ENCODE assay signal across 8 cellular contexts in genomic region chr6:126657556-126658129, GRCh38.
DNase-seq lines count a peak whose midpoint lies in the region; ATAC-seq and TF ChIP-seq lines count a peak whose summit lies in the region.

No MANE protein-coding gene starts in this region.

- no peak overlapping the region for H2AFZ ChIP-seq in HCT116 (ENCODE audit: low read depth, low read length, poor library complexity, severe bottlenecking)

- TF ChIP-seq CTCF in AG09319 (IDR thresholded peaks at IDR 0.05; ENCODE audit: low read depth, low read length) (peak; percentile 64), HCT116 (IDR thresholded peaks at IDR 0.05 in 2 of 3, conservative IDR thresholded peaks at IDR 0.05 in 1 of 3; ENCODE audit: borderline replicate concordance in 1 of 3, insufficient read depth in 1 of 3, low read depth in 2 of 3, low read length in 2 of 3) (peak; percentile 64 to 71 (median 67)), vagina (IDR thresholded peaks at IDR 0.05) (peak in 1 of 3 experiments; percentile 8)

- TF ChIP-seq POLR2A in HCT116 (IDR thresholded peaks at IDR 0.05; ENCODE audit: borderline replicate concordance, extremely low read depth, insufficient read depth, insufficient read length), result no peak
- TF ChIP-seq POLR2A in vagina (IDR thresholded peaks at IDR 0.05), result no peak

- no peaks in the 10 kb centered on the region for H3K9me2 ChIP-seq in HCT116 (ENCODE audit: insufficient read depth)

- no peaks in the 10 kb centered on the region for H3K36me3 ChIP-seq in HCT116 (ENCODE audit: control insufficient read depth in 1 of 2, insufficient read depth in 2 of 2, low read length in 2 of 2)
- H3K36me3 ChIP-seq in vagina, result no peaks in the 10 kb centered on the region

- H3K27ac ChIP-seq in HCT116 (ENCODE audit: low read depth, low read length), result no peak overlapping the region
- no peak overlapping the region for H3K27ac ChIP-seq in vagina

- DNase-seq in AG09319 (ENCODE audit: extremely low read depth, low read depth) (no peak), HCT116 (ENCODE audit: low read depth, low spot score) (peak; percentile 39), SK-MEL-5 (ENCODE audit: low read depth, low spot score) (peak; percentile 56), hepatic stellate cell (ENCODE audit: low spot score) (peak; percentile 11), vagina (ENCODE audit: extremely low spot score in 2 of 2) (no peak)
- no peak for DNase-seq in stimulated activated CD4-positive, alpha-beta T cell treated with anti-CD3 and anti-CD28 coated beads, Interleukin-2, amount 100 ng/mL, for 24 hours
- DNase-seq in stimulated activated CD4-positive, alpha-beta T cell treated with anti-CD3 and anti-CD28 coated beads, Interleukin-4, amount 100 ng/mL, for 24 hours, result no peak
- DNase-seq in effector CD8-positive, alpha-beta T cell (lab: John Stamatoyannopoulos, UW), result no peak

- H3K4me1 ChIP-seq in HCT116 (ENCODE audit: control insufficient read depth in 1 of 2, insufficient read depth in 2 of 2, low read length in 2 of 2) (no peaks in the 10 kb centered on the region), vagina (no peaks in the 10 kb centered on the region)

- CTCF ChIA-PET in HCT116 (lab: Charles Lee), result interaction anchor here (0.8 to 2.5 kb wide), 10 partner anchors 8 to 662 kb away, joined by 3 to 10 read pairs (median 5); no protein-coding TSS in a partner anchor

- RAD21 ChIA-PET in HCT116 (lab: Charles Lee; ENCODE audit: low non-redundant PET in 1 of 2, low total read pairs in 2 of 2, uncharacterized antibody in 2 of 2, unreplicated experiment in 2 of 2), result no interaction called here

- in situ Hi-C loops in SK-MEL-5 (cut with HindIII; ENCODE audit: low pct_unique_long_range_greater_than_20kb, low sequenced_read_pairs), result no loop called here

- no peaks in the 10 kb centered on the region for H3K79me2 ChIP-seq in HCT116 (ENCODE audit: insufficient read depth, low read length)

- H3K9me3 ChIP-seq in HCT116 (ENCODE audit: control insufficient read depth in 1 of 2, insufficient read depth in 1 of 2, low read depth in 1 of 2, low read length in 2 of 2) (no peaks in the 10 kb centered on the region; a peak in 1 of 4 replicates), vagina (no peaks in the 10 kb centered on the region)

- H3K9ac ChIP-seq in HCT116 (ENCODE audit: low read length), result no peak overlapping the region

- no TSS peak for BruUV-seq in HCT116 (replicated peaks; lab: Mats Ljungman, UMichigan)

- H3K27me3 ChIP-seq in HCT116 (ENCODE audit: insufficient read depth, low read length), result no peaks in the 10 kb centered on the region
- H3K27me3 ChIP-seq in vagina, result no peaks in the 10 kb centered on the region

- POLR2A ChIA-PET in HCT116 (lab: Charles Lee), result no interaction called here

- ATAC-seq in HCT116, result peak; percentile 67; the same call in 1 of the 2 replicates

- H3K4me3 ChIP-seq in HCT116 (replicated peaks in 1 of 2; ENCODE audit: low read depth in 1 of 2, low read length in 2 of 2) (no peak overlapping the region), vagina (no peak overlapping the region)

- TF ChIP-seq RAD21 in HCT116 (IDR thresholded peaks at IDR 0.05; ENCODE audit: low read depth), result peak; percentile 86

- no peaks in the 10 kb centered on the region for H4K20me1 ChIP-seq in HCT116 (ENCODE audit: insufficient read depth)

- no peak overlapping the region for H3K4me2 ChIP-seq in HCT116 (ENCODE audit: low read length)

- intact Hi-C loops in HCT116 (cut with micrococcal nuclease), result loop anchor here (1.0 to 5.0 kb wide), 4 partner anchors 296 to 660 kb away; no protein-coding TSS in a partner anchor
- intact Hi-C loops in vagina (cut with DNase I), result no loop called here

TF ChIP-seq in HCT116, 20 proteins besides CTCF, POLR2A, EP300 and RAD21:
- TF ChIP-seq MAX (IDR thresholded peaks at IDR 0.05), result no peak
- no peak for TF ChIP-seq TCF7L2 (IDR thresholded peaks at IDR 0.05; ENCODE audit: borderline replicate concordance, extremely low read depth, insufficient read depth, insufficient read length)

Comparison
In these comparisons a context has a peak if more than half of its experiments do, and no peak if none do; other contexts are left out.
1. DNase-seq: peak in HCT116 (single experiment), SK-MEL-5 (single experiment) and hepatic stellate cell (single experiment); none in AG09319 (single experiment), vagina (0 of 2), stimulated activated CD4-positive, alpha-beta T cell treated with anti-CD3 and anti-CD28 coated beads, Interleukin-2, amount 100 ng/mL, for 24 hours (0 of 2), stimulated activated CD4-positive, alpha-beta T cell treated with anti-CD3 and anti-CD28 coated beads, Interleukin-4, amount 100 ng/mL, for 24 hours (single experiment) and effector CD8-positive, alpha-beta T cell (single experiment).